ENCODE assay signal across 1 cellular context in genomic region chr2:173058673-173059072, GRCh38.
TF ChIP-seq lines count a peak whose summit lies in the region.

No MANE protein-coding gene starts in this region.

TF ChIP-seq in K562, 482 proteins besides CTCF, POLR2A, EP300 and RAD21 (continued from another document):
- TF ChIP-seq PRDM10 (IDR thresholded peaks at IDR 0.05; ENCODE audit: partially characterized antibody) (peak; percentile 60), TEAD4 (IDR thresholded peaks at IDR 0.05; ENCODE audit: low read length) (0 out of 2 replicates have a peak, but pooled peaks have one; percentile 15), TEAD4 (CRISPR knock-in tag; IDR thresholded peaks at IDR 0.05; ENCODE audit: borderline replicate concordance) (no peak), SFPQ (IDR thresholded peaks at IDR 0.05; ENCODE audit: low read depth, low read length) (no peak), CBFA2T3 (IDR thresholded peaks at IDR 0.05) (peak; percentile 55; the same call in 1 of the 2 replicates)
TF ChIP-seq in K562: peak in this region for 4.
